In genomic region chr12:23083267-23083666, GRCh38 we compare ENCODE assay signal across 12 cellular contexts.
DNase-seq lines count a peak whose midpoint lies in the region; ATAC-seq and TF ChIP-seq lines count a peak whose summit lies in the region.
"Had no signal": no experiment of that assay in that cellular context is flagged by ENCODE, and none has a peak within 500 bp of the region (broad histone marks: within the 10 kb centered on the region; RNA-seq: fewer than 3 reads in every experiment).

No MANE protein-coding gene starts in this region.

- peak overlapping the region; percentile 14 for H3K27ac Mint-ChIP-seq in osteocyte (ENCODE audit: unreplicated experiment)
- H3K27ac Mint-ChIP-seq: activated naive CD4-positive, alpha-beta T cell treated with anti-CD3 and anti-CD28 coated beads, Interleukin-2, amount 50 U/mL, for 24 hours; stimulated activated naive B cell treated with anti-CD40 and anti-IgM and Interleukin-4, amounts not matched to agents 10 μg/mL and 1 μg/mL and 100 μg/mL, for 72 hours had no signal

- peaks cover 39% of the 10 kb centered on the region for H3K4me1 Mint-ChIP-seq in osteocyte (ENCODE audit: unreplicated experiment)
- H3K4me1 Mint-ChIP-seq: activated naive CD4-positive, alpha-beta T cell treated with anti-CD3 and anti-CD28 coated beads, Interleukin-2, amount 50 U/mL, for 24 hours; stimulated activated naive B cell treated with anti-CD40 and anti-IgM and Interleukin-4, amounts not matched to agents 10 μg/mL and 1 μg/mL and 100 μg/mL, for 72 hours had no signal

- POLR2A ChIA-PET in RWPE1 (lab: Yijun Ruan, JAX; ENCODE audit: low non-redundant PET): no interaction called here

- no peaks in the 10 kb centered on the region for H3K36me3 Mint-ChIP-seq in osteocyte (ENCODE audit: unreplicated experiment)
- H3K36me3 Mint-ChIP-seq: activated naive CD4-positive, alpha-beta T cell treated with anti-CD3 and anti-CD28 coated beads, Interleukin-2, amount 50 U/mL, for 24 hours; stimulated activated naive B cell treated with anti-CD40 and anti-IgM and Interleukin-4, amounts not matched to agents 10 μg/mL and 1 μg/mL and 100 μg/mL, for 72 hours had no signal

- ATAC-seq in GM19025 (IDR thresholded peaks at IDR 0.05; ENCODE audit: low read depth, unreplicated experiment) (peak; percentile 70), HG03060 (IDR thresholded peaks at IDR 0.05; ENCODE audit: low read depth, unreplicated experiment) (peak; percentile 67)
- ATAC-seq: pancreas had no signal

- TF ChIP-seq CTCF in RWPE1 (conservative IDR thresholded peaks at IDR 0.05; ENCODE audit: low read depth) (no peak), osteocyte (IDR thresholded peaks at IDR 0.05) (no peak)

- no peaks in the 10 kb centered on the region for H3K27me3 Mint-ChIP-seq in osteocyte (ENCODE audit: unreplicated experiment)
- H3K27me3 Mint-ChIP-seq: activated naive CD4-positive, alpha-beta T cell treated with anti-CD3 and anti-CD28 coated beads, Interleukin-2, amount 50 U/mL, for 24 hours; stimulated activated naive B cell treated with anti-CD40 and anti-IgM and Interleukin-4, amounts not matched to agents 10 μg/mL and 1 μg/mL and 100 μg/mL, for 72 hours had no signal

- CTCF ChIA-PET in RWPE1 (lab: Yijun Ruan, JAX): interaction anchor here (0.6 kb wide), 1 partner anchor 181 kb away, joined by 4 read pairs; no protein-coding TSS in a partner anchor

- H3K9me3 Mint-ChIP-seq in osteocyte (ENCODE audit: unreplicated experiment): no peaks in the 10 kb centered on the region

- H3K4me3 Mint-ChIP-seq in osteocyte (ENCODE audit: unreplicated experiment): no peak overlapping the region
- H3K4me3 Mint-ChIP-seq: activated naive CD4-positive, alpha-beta T cell treated with anti-CD3 and anti-CD28 coated beads, Interleukin-2, amount 50 U/mL, for 24 hours; stimulated activated naive B cell treated with anti-CD40 and anti-IgM and Interleukin-4, amounts not matched to agents 10 μg/mL and 1 μg/mL and 100 μg/mL, for 72 hours had no signal

- DNase-seq in RWPE1 (ENCODE audit: low spot score) (peak; percentile 38), osteocyte (ENCODE audit: extremely low spot score, unreplicated experiment) (no peak)
- no peak for DNase-seq in stimulated activated CD8-positive, alpha-beta memory T cell treated with anti-CD3 and anti-CD28 coated beads, Interleukin-4, amount 100 ng/mL, for 48 hours
- DNase-seq in stimulated activated CD4-positive, alpha-beta T cell treated with anti-CD3 and anti-CD28 coated beads, Interleukin-15, amount 100 ng/mL, for 24 hours: no peak
- no peak for DNase-seq in activated effector memory CD4-positive, alpha-beta T cell treated with Interleukin-2 at 50 U/mL for 16 hours
- DNase-seq: hippocampal formation; KBM-7; pancreas; stimulated activated naive B cell treated with anti-CD40 and anti-IgM and Interleukin-4, amounts not matched to agents 10 μg/mL and 1 μg/mL and 100 μg/mL, for 72 hours had no signal

- H3K27ac ChIP-seq in RWPE1: no peak overlapping the region
- H3K27ac ChIP-seq: pancreas had no signal
